In the genomic region with DNA sequence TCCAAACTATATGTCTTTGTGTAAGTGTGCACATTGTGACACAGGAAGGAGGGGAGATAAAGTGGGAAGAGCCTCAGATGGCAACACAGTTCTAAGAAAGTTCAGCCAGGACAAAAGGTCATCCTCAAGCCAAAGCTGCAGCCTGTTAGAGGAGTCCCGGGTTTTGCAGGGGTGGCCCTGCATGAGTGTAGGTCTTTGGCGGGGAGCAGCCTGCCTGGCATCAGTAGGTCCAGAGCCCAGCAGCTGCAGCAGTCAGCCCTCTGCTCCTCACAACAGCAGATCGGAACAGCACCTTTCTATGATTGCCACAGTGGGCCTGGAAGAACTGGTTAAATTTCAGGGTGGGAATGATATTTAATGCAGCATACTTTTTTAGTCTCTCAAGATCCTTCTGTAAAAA, we compare ENCODE assay signal across 1 cellular context.
TF ChIP-seq lines count a peak whose summit lies in the region.

No MANE protein-coding gene starts in this region.

TF ChIP-seq in K562, 482 proteins besides CTCF, POLR2A, EP300 and RAD21:
- TF ChIP-seq, protein P1, sequence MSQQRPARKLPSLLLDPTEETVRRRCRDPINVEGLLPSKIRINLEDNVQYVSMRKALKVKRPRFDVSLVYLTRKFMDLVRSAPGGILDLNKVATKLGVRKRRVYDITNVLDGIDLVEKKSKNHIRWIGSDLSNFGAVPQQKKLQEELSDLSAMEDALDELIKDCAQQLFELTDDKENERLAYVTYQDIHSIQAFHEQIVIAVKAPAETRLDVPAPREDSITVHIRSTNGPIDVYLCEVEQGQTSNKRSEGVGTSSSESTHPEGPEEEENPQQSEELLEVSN (IDR thresholded peaks at IDR 0.05; ENCODE audit: borderline replicate concordance in 1 of 2, extremely low read depth in 1 of 2, insufficient read depth in 1 of 2, insufficient read length in 1 of 2, low read depth in 1 of 2, low read length in 1 of 2, poor library complexity in 1 of 2, severe bottlenecking in 1 of 2): no peak
- TF ChIP-seq, protein P2, sequence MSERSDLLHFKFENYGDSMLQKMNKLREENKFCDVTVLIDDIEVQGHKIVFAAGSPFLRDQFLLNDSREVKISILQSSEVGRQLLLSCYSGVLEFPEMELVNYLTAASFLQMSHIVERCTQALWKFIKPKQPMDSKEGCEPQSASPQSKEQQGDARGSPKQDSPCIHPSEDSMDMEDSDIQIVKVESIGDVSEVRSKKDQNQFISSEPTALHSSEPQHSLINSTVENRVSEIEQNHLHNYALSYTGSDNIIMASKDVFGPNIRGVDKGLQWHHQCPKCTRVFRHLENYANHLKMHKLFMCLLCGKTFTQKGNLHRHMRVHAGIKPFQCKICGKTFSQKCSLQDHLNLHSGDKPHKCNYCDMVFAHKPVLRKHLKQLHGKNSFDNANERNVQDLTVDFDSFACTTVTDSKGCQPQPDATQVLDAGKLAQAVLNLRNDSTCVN (CRISPR knock-in tag; IDR thresholded peaks at IDR 0.05): no peak
- TF ChIP-seq, protein P3, sequence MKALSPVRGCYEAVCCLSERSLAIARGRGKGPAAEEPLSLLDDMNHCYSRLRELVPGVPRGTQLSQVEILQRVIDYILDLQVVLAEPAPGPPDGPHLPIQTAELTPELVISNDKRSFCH (CRISPR knock-in tag; IDR thresholded peaks at IDR 0.05): no peak
- TF ChIP-seq, protein P3 (tag; IDR thresholded peaks at IDR 0.05): 0 out of 2 replicates have a peak, but pooled peaks have one; percentile 22
